ENCODE assay signal across 1 cellular context in genomic region chr16:69424053-69424934, GRCh38.
A peak's percentile ranks its signal among the peaks of the same experiment; 100 is the strongest.
TF ChIP-seq lines count a peak whose summit lies in the region.

CYB5B (plus strand) TSS chr16:69424619; CDS start chr16:69424684, 65 bp downstream.

TF ChIP-seq in K562, 482 proteins besides CTCF, POLR2A, EP300 and RAD21 (continued from another document and continues in another):
- TF ChIP-seq ZNF280A (IDR thresholded peaks at IDR 0.05; ENCODE audit: low read depth, partially characterized antibody), result no peak
- TF ChIP-seq GABPA (tag; conservative IDR thresholded peaks at IDR 0.05; ENCODE audit: low read depth), result peak; percentile 67
- TF ChIP-seq MEIS2 (IDR thresholded peaks at IDR 0.05; ENCODE audit: partially characterized antibody), result peak; percentile 89
- TF ChIP-seq EP400 (IDR thresholded peaks at IDR 0.05), result peak; percentile 90
- TF ChIP-seq KLF16 (IDR thresholded peaks at IDR 0.05), result peak; percentile 29; the same call in 1 of the 2 replicates
- peak in 1 of 2 experiments; percentile 52; a peak in 1 of 4 replicates for TF ChIP-seq TRIM24 (IDR thresholded peaks at IDR 0.05)
- no peak for TF ChIP-seq DMBX1 (CRISPR knock-in tag; IDR thresholded peaks at IDR 0.05; ENCODE audit: borderline replicate concordance)
- TF ChIP-seq SOX6 (IDR thresholded peaks at IDR 0.05), result no peak
- no peak for TF ChIP-seq MCM7 (IDR thresholded peaks at IDR 0.05)
- TF ChIP-seq ZNF639 (CRISPR knock-in tag; conservative IDR thresholded peaks at IDR 0.05 in 1 of 2, IDR thresholded peaks at IDR 0.05 in 1 of 2), result no peak
- no peak for TF ChIP-seq ZC3H4 (CRISPR knock-in tag; IDR thresholded peaks at IDR 0.05; ENCODE audit: borderline replicate concordance)
- no peak for TF ChIP-seq DEAF1 (CRISPR knock-in tag; IDR thresholded peaks at IDR 0.05)
- TF ChIP-seq HDAC6 (IDR thresholded peaks at IDR 0.05; ENCODE audit: low read depth, low read length), result no peak
- TF ChIP-seq TCF7 (IDR thresholded peaks at IDR 0.05; ENCODE audit: borderline replicate concordance), result peak; percentile 50; the same call in 1 of the 2 replicates
- no peak for TF ChIP-seq ILK (tag; IDR thresholded peaks at IDR 0.05; ENCODE audit: borderline replicate concordance, low read depth)
- TF ChIP-seq POLR2AphosphoS2 (IDR thresholded peaks at IDR 0.05; ENCODE audit: low read length), result no peak
- TF ChIP-seq SRSF3 (IDR thresholded peaks at IDR 0.05; ENCODE audit: insufficient read depth, low read length), result no peak
- peak; percentile 98 for TF ChIP-seq ZNF407 (IDR thresholded peaks at IDR 0.05; ENCODE audit: low read depth)
- no peak for TF ChIP-seq ZNF695 (CRISPR knock-in tag; IDR thresholded peaks at IDR 0.05)
- no peak for TF ChIP-seq ZNF561 (CRISPR knock-in tag; conservative IDR thresholded peaks at IDR 0.05)
- no peak for TF ChIP-seq YBX1 (IDR thresholded peaks at IDR 0.05)
- TF ChIP-seq CHD2 (IDR thresholded peaks at IDR 0.05; ENCODE audit: low read depth, low read length), result peak; percentile 75
- no peak for TF ChIP-seq NR0B1 (IDR thresholded peaks at IDR 0.05; ENCODE audit: partially characterized antibody)
- no peak for TF ChIP-seq MTA2 (IDR thresholded peaks at IDR 0.05; ENCODE audit: low read depth)
- no peak for TF ChIP-seq ZNF551 (CRISPR knock-in tag; IDR thresholded peaks at IDR 0.05)
- TF ChIP-seq TFAM (CRISPR knock-in tag; conservative IDR thresholded peaks at IDR 0.05), result no peak
- TF ChIP-seq SETDB1 (IDR thresholded peaks at IDR 0.05; ENCODE audit: low read length), result no peak
- TF ChIP-seq FOXA1 (IDR thresholded peaks at IDR 0.05; ENCODE audit: borderline replicate concordance), result no peak
- TF ChIP-seq RFX7 (CRISPR knock-in tag; IDR thresholded peaks at IDR 0.05), result no peak
- no peak for TF ChIP-seq NUFIP1 (IDR thresholded peaks at IDR 0.05; ENCODE audit: partially characterized antibody)
- no peak for TF ChIP-seq GTF3C2 (IDR thresholded peaks at IDR 0.05; ENCODE audit: borderline replicate concordance, extremely low read depth, insufficient read length)
- no peak for TF ChIP-seq RFX5 (IDR thresholded peaks at IDR 0.05; ENCODE audit: low read depth, low read length)
- no peak for TF ChIP-seq ZNF324 (CRISPR knock-in tag; IDR thresholded peaks at IDR 0.05)
- peak; percentile 49; the same call in 1 of the 2 replicates for TF ChIP-seq ZBTB1 (CRISPR knock-in tag; IDR thresholded peaks at IDR 0.05; ENCODE audit: borderline replicate concordance, low read depth)
- no peak for TF ChIP-seq MEF2A (IDR thresholded peaks at IDR 0.05; ENCODE audit: control insufficient read depth, low read depth, low read length)
- no peak for TF ChIP-seq ARID2 (IDR thresholded peaks at IDR 0.05)
- TF ChIP-seq CREB1 (IDR thresholded peaks at IDR 0.05), result no peak
- TF ChIP-seq CREB1 (CRISPR knock-in tag; IDR thresholded peaks at IDR 0.05), result peak; percentile 62; the same call in 1 of the 2 replicates
- no peak for TF ChIP-seq ZNF696 (CRISPR knock-in tag; conservative IDR thresholded peaks at IDR 0.05)
- no peak for TF ChIP-seq RHOXF2B (CRISPR knock-in tag; conservative IDR thresholded peaks at IDR 0.05)
- TF ChIP-seq KLF1 (tag; IDR thresholded peaks at IDR 0.05), result no peak
- no peak for TF ChIP-seq ATF3 (IDR thresholded peaks at IDR 0.05)
- TF ChIP-seq ATF3 (CRISPR knock-in tag; conservative IDR thresholded peaks at IDR 0.05), result no peak
- TF ChIP-seq EGR1 (conservative IDR thresholded peaks at IDR 0.05), result peak; percentile 60
- TF ChIP-seq ZFP91 (CRISPR knock-in tag; IDR thresholded peaks at IDR 0.05), result no peak
- TF ChIP-seq MXI1 (IDR thresholded peaks at IDR 0.05; ENCODE audit: low read depth, low read length), result 0 out of 2 replicates have a peak, but pooled peaks have one; percentile 24
- 0 out of 2 replicates have a peak, but pooled peaks have one; percentile 22 for TF ChIP-seq SMARCA5 (IDR thresholded peaks at IDR 0.05)
